In the genomic region with DNA sequence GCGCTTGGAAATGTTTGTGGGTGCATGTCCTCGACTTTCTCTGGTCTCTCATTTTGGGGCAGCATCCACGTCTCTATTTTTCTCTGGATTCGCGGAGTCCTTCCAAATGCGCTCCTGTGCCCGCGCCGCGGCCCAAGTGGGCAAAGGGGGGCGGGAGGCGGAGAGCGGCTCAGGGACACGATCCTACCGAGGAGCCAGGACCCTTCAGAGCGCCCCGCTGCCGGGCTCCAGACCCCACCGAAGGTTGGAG, we compare ENCODE assay signal across 1 cellular context.
TF ChIP-seq lines count a peak whose summit lies in the region.

No MANE protein-coding gene starts in this region.

TF ChIP-seq in HepG2, 621 proteins besides CTCF, POLR2A, EP300 and RAD21 (continued from another document and continues in another):
- TF ChIP-seq, protein P1, sequence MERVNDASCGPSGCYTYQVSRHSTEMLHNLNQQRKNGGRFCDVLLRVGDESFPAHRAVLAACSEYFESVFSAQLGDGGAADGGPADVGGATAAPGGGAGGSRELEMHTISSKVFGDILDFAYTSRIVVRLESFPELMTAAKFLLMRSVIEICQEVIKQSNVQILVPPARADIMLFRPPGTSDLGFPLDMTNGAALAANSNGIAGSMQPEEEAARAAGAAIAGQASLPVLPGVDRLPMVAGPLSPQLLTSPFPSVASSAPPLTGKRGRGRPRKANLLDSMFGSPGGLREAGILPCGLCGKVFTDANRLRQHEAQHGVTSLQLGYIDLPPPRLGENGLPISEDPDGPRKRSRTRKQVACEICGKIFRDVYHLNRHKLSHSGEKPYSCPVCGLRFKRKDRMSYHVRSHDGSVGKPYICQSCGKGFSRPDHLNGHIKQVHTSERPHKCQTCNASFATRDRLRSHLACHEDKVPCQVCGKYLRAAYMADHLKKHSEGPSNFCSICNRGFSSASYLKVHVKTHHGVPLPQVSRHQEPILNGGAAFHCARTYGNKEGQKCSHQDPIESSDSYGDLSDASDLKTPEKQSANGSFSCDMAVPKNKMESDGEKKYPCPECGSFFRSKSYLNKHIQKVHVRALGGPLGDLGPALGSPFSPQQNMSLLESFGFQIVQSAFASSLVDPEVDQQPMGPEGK (CRISPR knock-in tag; IDR thresholded peaks at IDR 0.05), result peak; percentile 6; the same call in 1 of the 2 replicates
- TF ChIP-seq ZNF101 (CRISPR knock-in tag; IDR thresholded peaks at IDR 0.05; ENCODE audit: borderline replicate concordance, low read depth), result no peak; the same call in 1 of the 2 replicates
- TF ChIP-seq, protein P2, sequence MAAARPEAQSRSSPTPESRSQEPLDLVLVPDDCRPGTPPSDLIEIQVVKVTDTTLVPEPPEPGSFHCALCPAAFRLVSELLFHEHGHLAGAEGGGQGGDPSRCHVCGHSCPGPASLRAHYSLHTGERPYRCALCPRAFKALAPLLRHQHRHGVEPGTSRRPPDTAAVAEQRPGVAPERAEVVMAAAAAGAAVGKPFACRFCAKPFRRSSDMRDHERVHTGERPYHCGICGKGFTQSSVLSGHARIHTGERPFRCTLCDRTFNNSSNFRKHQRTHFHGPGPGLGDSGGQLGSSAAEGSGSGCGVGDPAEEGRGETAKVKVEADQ (CRISPR knock-in tag; IDR thresholded peaks at IDR 0.05; ENCODE audit: borderline replicate concordance), result 0 out of 2 replicates have a peak, but pooled peaks have one; percentile 1
- TF ChIP-seq AGO2 (optimal IDR thresholded peaks at IDR 0.05; ENCODE audit: low read depth, low read length), result peak; percentile 48
- peak; percentile 25 for TF ChIP-seq SKI (IDR thresholded peaks at IDR 0.05; ENCODE audit: partially characterized antibody)
- TF ChIP-seq PAX8 (CRISPR knock-in tag; IDR thresholded peaks at IDR 0.05; ENCODE audit: borderline replicate concordance), result 0 out of 2 replicates have a peak, but pooled peaks have one; percentile 18
- 0 out of 2 replicates have a peak, but pooled peaks have one; percentile 1 for TF ChIP-seq ZNF770 (CRISPR knock-in tag; IDR thresholded peaks at IDR 0.05)
- TF ChIP-seq ZSCAN12 (CRISPR knock-in tag; IDR thresholded peaks at IDR 0.05), result no peak
- TF ChIP-seq ATF5 (CRISPR knock-in tag; IDR thresholded peaks at IDR 0.05; ENCODE audit: low read depth), result no peak
- TF ChIP-seq HMGXB4 (CRISPR knock-in tag; IDR thresholded peaks at IDR 0.05; ENCODE audit: borderline replicate concordance in 1 of 2, low read depth in 1 of 2), result peak in 1 of 2 experiments; percentile 49; a peak in 1 of 4 replicates
- TF ChIP-seq, protein P3, sequence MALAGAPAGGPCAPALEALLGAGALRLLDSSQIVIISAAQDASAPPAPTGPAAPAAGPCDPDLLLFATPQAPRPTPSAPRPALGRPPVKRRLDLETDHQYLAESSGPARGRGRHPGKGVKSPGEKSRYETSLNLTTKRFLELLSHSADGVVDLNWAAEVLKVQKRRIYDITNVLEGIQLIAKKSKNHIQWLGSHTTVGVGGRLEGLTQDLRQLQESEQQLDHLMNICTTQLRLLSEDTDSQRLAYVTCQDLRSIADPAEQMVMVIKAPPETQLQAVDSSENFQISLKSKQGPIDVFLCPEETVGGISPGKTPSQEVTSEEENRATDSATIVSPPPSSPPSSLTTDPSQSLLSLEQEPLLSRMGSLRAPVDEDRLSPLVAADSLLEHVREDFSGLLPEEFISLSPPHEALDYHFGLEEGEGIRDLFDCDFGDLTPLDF (CRISPR knock-in tag; IDR thresholded peaks at IDR 0.05), result no peak
- TF ChIP-seq ZNF552 (CRISPR knock-in tag; IDR thresholded peaks at IDR 0.05; ENCODE audit: borderline replicate concordance), result 0 out of 2 replicates have a peak, but pooled peaks have one; percentile 7
- 0 out of 2 replicates have a peak, but pooled peaks have one; percentile 2 for TF ChIP-seq ZBTB7B (CRISPR knock-in tag; IDR thresholded peaks at IDR 0.05)
- TF ChIP-seq, protein P4, sequence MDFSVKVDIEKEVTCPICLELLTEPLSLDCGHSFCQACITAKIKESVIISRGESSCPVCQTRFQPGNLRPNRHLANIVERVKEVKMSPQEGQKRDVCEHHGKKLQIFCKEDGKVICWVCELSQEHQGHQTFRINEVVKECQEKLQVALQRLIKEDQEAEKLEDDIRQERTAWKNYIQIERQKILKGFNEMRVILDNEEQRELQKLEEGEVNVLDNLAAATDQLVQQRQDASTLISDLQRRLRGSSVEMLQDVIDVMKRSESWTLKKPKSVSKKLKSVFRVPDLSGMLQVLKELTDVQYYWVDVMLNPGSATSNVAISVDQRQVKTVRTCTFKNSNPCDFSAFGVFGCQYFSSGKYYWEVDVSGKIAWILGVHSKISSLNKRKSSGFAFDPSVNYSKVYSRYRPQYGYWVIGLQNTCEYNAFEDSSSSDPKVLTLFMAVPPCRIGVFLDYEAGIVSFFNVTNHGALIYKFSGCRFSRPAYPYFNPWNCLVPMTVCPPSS (IDR thresholded peaks at IDR 0.05), result no peak
- TF ChIP-seq SNAI1 (CRISPR knock-in tag; IDR thresholded peaks at IDR 0.05; ENCODE audit: borderline replicate concordance), result 0 out of 2 replicates have a peak, but pooled peaks have one; percentile 17
- no peak for TF ChIP-seq ZNF749 (CRISPR knock-in tag; IDR thresholded peaks at IDR 0.05; ENCODE audit: borderline replicate concordance)
- TF ChIP-seq ZNF280D (CRISPR knock-in tag; IDR thresholded peaks at IDR 0.05), result 0 out of 2 replicates have a peak, but pooled peaks have one; percentile 2
- TF ChIP-seq MIER3 (CRISPR knock-in tag; IDR thresholded peaks at IDR 0.05; ENCODE audit: borderline replicate concordance), result no peak
- no peak for TF ChIP-seq IRX3 (CRISPR knock-in tag; IDR thresholded peaks at IDR 0.05; ENCODE audit: borderline replicate concordance, low read depth)
- TF ChIP-seq, protein P5, sequence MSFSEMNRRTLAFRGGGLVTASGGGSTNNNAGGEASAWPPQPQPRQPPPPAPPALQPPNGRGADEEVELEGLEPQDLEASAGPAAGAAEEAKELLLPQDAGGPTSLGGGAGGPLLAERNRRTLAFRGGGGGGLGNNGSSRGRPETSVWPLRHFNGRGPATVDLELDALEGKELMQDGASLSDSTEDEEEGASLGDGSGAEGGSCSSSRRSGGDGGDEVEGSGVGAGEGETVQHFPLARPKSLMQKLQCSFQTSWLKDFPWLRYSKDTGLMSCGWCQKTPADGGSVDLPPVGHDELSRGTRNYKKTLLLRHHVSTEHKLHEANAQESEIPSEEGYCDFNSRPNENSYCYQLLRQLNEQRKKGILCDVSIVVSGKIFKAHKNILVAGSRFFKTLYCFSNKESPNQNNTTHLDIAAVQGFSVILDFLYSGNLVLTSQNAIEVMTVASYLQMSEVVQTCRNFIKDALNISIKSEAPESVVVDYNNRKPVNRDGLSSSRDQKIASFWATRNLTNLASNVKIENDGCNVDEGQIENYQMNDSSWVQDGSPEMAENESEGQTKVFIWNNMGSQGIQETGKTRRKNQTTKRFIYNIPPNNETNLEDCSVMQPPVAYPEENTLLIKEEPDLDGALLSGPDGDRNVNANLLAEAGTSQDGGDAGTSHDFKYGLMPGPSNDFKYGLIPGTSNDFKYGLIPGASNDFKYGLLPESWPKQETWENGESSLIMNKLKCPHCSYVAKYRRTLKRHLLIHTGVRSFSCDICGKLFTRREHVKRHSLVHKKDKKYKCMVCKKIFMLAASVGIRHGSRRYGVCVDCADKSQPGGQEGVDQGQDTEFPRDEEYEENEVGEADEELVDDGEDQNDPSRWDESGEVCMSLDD (CRISPR knock-in tag; IDR thresholded peaks at IDR 0.05; ENCODE audit: borderline replicate concordance), result no peak; the same call in 1 of the 2 replicates
- TF ChIP-seq, protein P6, sequence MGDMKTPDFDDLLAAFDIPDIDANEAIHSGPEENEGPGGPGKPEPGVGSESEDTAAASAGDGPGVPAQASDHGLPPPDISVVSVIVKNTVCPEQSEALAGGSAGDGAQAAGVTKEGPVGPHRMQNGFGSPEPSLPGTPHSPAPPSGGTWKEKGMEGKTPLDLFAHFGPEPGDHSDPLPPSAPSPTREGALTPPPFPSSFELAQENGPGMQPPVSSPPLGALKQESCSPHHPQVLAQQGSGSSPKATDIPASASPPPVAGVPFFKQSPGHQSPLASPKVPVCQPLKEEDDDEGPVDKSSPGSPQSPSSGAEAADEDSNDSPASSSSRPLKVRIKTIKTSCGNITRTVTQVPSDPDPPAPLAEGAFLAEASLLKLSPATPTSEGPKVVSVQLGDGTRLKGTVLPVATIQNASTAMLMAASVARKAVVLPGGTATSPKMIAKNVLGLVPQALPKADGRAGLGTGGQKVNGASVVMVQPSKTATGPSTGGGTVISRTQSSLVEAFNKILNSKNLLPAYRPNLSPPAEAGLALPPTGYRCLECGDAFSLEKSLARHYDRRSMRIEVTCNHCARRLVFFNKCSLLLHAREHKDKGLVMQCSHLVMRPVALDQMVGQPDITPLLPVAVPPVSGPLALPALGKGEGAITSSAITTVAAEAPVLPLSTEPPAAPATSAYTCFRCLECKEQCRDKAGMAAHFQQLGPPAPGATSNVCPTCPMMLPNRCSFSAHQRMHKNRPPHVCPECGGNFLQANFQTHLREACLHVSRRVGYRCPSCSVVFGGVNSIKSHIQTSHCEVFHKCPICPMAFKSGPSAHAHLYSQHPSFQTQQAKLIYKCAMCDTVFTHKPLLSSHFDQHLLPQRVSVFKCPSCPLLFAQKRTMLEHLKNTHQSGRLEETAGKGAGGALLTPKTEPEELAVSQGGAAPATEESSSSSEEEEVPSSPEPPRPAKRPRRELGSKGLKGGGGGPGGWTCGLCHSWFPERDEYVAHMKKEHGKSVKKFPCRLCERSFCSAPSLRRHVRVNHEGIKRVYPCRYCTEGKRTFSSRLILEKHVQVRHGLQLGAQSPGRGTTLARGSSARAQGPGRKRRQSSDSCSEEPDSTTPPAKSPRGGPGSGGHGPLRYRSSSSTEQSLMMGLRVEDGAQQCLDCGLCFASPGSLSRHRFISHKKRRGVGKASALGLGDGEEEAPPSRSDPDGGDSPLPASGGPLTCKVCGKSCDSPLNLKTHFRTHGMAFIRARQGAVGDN (CRISPR knock-in tag; IDR thresholded peaks at IDR 0.05), result peak; percentile 43; the same call in 1 of the 2 replicates
- no peak for TF ChIP-seq ZNF367 (CRISPR knock-in tag; IDR thresholded peaks at IDR 0.05; ENCODE audit: borderline replicate concordance)
- TF ChIP-seq ZSCAN22 (CRISPR knock-in tag; IDR thresholded peaks at IDR 0.05), result peak; percentile 5; the same call in 1 of the 2 replicates
- 0 out of 2 replicates have a peak, but pooled peaks have one; percentile 11 for TF ChIP-seq ZNF124 (CRISPR knock-in tag; IDR thresholded peaks at IDR 0.05)
- TF ChIP-seq ISL2 (CRISPR knock-in tag; IDR thresholded peaks at IDR 0.05), result no peak; the same call in 1 of the 2 replicates
- TF ChIP-seq ZFP36L2 (CRISPR knock-in tag; IDR thresholded peaks at IDR 0.05), result peak; percentile 8; the same call in 1 of the 2 replicates
- 0 out of 2 replicates have a peak, but pooled peaks have one; percentile 67 for TF ChIP-seq ZNF546 (CRISPR knock-in tag; conservative IDR thresholded peaks at IDR 0.05)
- no peak for TF ChIP-seq ZNF232 (CRISPR knock-in tag; IDR thresholded peaks at IDR 0.05; ENCODE audit: borderline replicate concordance)
